13 cellular contexts compared by ENCODE assay signal in the genomic region with DNA sequence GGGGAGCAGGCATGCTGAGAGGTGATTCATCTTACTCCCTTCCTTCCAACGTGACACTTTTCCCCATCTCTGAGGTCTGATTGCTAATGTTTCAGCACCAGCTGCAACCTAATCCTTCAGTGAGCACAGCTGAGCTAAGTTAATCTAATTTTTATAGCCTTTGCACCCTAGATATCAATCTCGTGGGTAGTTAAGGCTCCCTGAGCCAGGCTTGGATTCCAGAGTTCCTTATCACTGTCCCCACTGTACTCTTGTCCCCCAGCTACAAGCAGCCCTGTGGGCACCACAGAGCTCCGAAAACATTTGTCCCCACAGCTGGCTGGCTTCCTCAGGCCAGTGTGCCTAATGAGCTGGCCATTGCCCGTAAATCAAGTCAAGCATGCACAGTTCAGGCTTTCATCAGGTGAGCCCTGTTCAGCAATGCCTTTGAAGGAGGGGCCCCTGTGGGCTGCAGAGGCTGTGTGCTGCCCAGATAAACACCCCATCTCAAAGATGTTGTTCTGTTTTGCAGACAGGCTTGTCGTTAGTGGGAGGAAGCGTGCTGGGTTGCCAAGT.
DNase-seq lines count a peak whose midpoint lies in the region; ATAC-seq and TF ChIP-seq lines count a peak whose summit lies in the region.
"Had no signal": no experiment of that assay in that cellular context is flagged by ENCODE, and none has a peak within 500 bp of the region (broad histone marks: within the 10 kb centered on the region; RNA-seq: fewer than 3 reads in every experiment).

No MANE protein-coding gene starts in this region.

- no peak for ATAC-seq in omental fat pad (ENCODE audit: low FRiP score)

- H3K4me3 ChIP-seq in SJCRH30 = no peak overlapping the region
- no peak overlapping the region for H3K4me3 ChIP-seq in foreskin fibroblast (ENCODE audit: low read depth in 1 of 2, low read length in 2 of 2)
- H3K4me3 ChIP-seq in skeletal muscle satellite cell (ENCODE audit: low read length) = no peak overlapping the region
- H3K4me3 ChIP-seq: upper lobe of left lung had no signal

- DNase-seq in NCI-H510A treated with DMSO at 0.1 percent for 48 hours (lab: John Stamatoyannopoulos, UW) (peak; percentile 3), NCI-H510A (lab: John Stamatoyannopoulos, UW) (no peak), SJCRH30 (peak; percentile 92 to 95), foreskin fibroblast (peak; percentile 50 to 65), HEK293T (ENCODE audit: extremely low spot score) (no peak), omental fat pad (ENCODE audit: low spot score) (no peak), progenitor cell of endocrine pancreas (ENCODE audit: low spot score, unreplicated experiment) (no peak)
- DNase-seq: DMS79, NCI-H1048, NCI-H69, upper lobe of left lung had no signal

- no peak overlapping the region for H3K9ac ChIP-seq in skeletal muscle satellite cell (ENCODE audit: low read depth, low read length)

- H3K36me3 Mint-ChIP-seq in progenitor cell of endocrine pancreas (ENCODE audit: insufficient read depth) = no peaks in the 10 kb centered on the region
- H3K36me3 Mint-ChIP-seq: brain had no signal

- H3K9me3 ChIP-seq in SJCRH30 (replicated peaks) (no peaks in the 10 kb centered on the region), skeletal muscle satellite cell (replicated peaks; ENCODE audit: low read length) (no peaks in the 10 kb centered on the region)
- H3K9me3 ChIP-seq: upper lobe of left lung had no signal

- peaks cover 8% of the 10 kb centered on the region for H3K4me1 Mint-ChIP-seq in progenitor cell of endocrine pancreas (ENCODE audit: low read depth)

- peaks cover 4% of the 10 kb centered on the region for H3K27me3 Mint-ChIP-seq in progenitor cell of endocrine pancreas

- CTCF ChIA-PET in HEK293T (lab: Yijun Ruan, JAX) = no interaction called here

- H3K27ac Mint-ChIP-seq in progenitor cell of endocrine pancreas = no peak overlapping the region

- peak overlapping the region; percentile 59 for H3K27ac ChIP-seq in SJCRH30
- H3K27ac ChIP-seq: upper lobe of left lung had no signal

- peak overlapping the region; percentile 28 for H3K4me2 ChIP-seq in skeletal muscle satellite cell (ENCODE audit: low read length)

- POLR2A ChIA-PET in HEK293T (lab: Yijun Ruan, JAX) = no interaction called here

- no peaks in the 10 kb centered on the region for H3K27me3 ChIP-seq in SJCRH30
- no peaks in the 10 kb centered on the region for H3K27me3 ChIP-seq in skeletal muscle satellite cell (ENCODE audit: control insufficient read depth, insufficient read depth, low read length)
- H3K27me3 ChIP-seq: upper lobe of left lung had no signal

- H3K36me3 ChIP-seq in SJCRH30 = no peaks in the 10 kb centered on the region
- H3K36me3 ChIP-seq in skeletal muscle satellite cell (ENCODE audit: insufficient read depth, low read length) = no peaks in the 10 kb centered on the region
- H3K36me3 ChIP-seq: upper lobe of left lung had no signal

- peaks cover 17% of the 10 kb centered on the region for H3K4me1 ChIP-seq in SJCRH30
- peaks cover 10% of the 10 kb centered on the region for H3K4me1 ChIP-seq in skeletal muscle satellite cell (ENCODE audit: control insufficient read depth, insufficient read depth, low read length)
- H3K4me1 ChIP-seq: upper lobe of left lung had no signal

- no peak overlapping the region for H3K4me3 Mint-ChIP-seq in progenitor cell of endocrine pancreas (ENCODE audit: low read depth)

- H3K9me3 Mint-ChIP-seq in progenitor cell of endocrine pancreas (ENCODE audit: low read depth) = no peaks in the 10 kb centered on the region

- TF ChIP-seq CTCF in foreskin fibroblast (IDR thresholded peaks at IDR 0.05; ENCODE audit: low read depth, low read length) (no peak), omental fat pad (IDR thresholded peaks at IDR 0.05) (no peak), progenitor cell of endocrine pancreas (IDR thresholded peaks at IDR 0.05; ENCODE audit: unreplicated experiment) (no peak)

TF ChIP-seq in HEK293T, 16 proteins besides CTCF, POLR2A, EP300 and RAD21:
- TF ChIP-seq ARNT (IDR thresholded peaks at IDR 0.05) (no peak), CTBP1 (IDR thresholded peaks at IDR 0.05; ENCODE audit: borderline replicate concordance) (no peak), FOXM1 (IDR thresholded peaks at IDR 0.05; ENCODE audit: borderline replicate concordance) (no peak), NFRKB (IDR thresholded peaks at IDR 0.05) (no peak), L3MBTL2 (conservative IDR thresholded peaks at IDR 0.05) (no peak), SUZ12 (IDR thresholded peaks at IDR 0.05) (no peak), ZNF384 (IDR thresholded peaks at IDR 0.05) (no peak), BHLHE40 (IDR thresholded peaks at IDR 0.05; ENCODE audit: borderline replicate concordance) (no peak), ELF4 (IDR thresholded peaks at IDR 0.05) (no peak), FOXK2 (IDR thresholded peaks at IDR 0.05) (no peak), HDGF (IDR thresholded peaks at IDR 0.05; ENCODE audit: borderline replicate concordance) (no peak), SP1 (IDR thresholded peaks at IDR 0.05) (no peak), TARDBP (IDR thresholded peaks at IDR 0.05) (no peak), FOXA1 (IDR thresholded peaks at IDR 0.05) (no peak), LEF1 (IDR thresholded peaks at IDR 0.05; ENCODE audit: borderline replicate concordance) (no peak)
- TF ChIP-seq, protein P1, sequence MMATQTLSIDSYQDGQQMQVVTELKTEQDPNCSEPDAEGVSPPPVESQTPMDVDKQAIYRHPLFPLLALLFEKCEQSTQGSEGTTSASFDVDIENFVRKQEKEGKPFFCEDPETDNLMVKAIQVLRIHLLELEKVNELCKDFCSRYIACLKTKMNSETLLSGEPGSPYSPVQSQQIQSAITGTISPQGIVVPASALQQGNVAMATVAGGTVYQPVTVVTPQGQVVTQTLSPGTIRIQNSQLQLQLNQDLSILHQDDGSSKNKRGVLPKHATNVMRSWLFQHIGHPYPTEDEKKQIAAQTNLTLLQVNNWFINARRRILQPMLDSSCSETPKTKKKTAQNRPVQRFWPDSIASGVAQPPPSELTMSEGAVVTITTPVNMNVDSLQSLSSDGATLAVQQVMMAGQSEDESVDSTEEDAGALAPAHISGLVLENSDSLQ (IDR thresholded peaks at IDR 0.05) = no peak

Comparison
In these comparisons a context has a peak if more than half of its experiments do, and no peak if none do; other contexts are left out.
1. DNase-seq: peak in NCI-H510A treated with DMSO at 0.1 percent for 48 hours (single experiment), SJCRH30 (2 of 2) and foreskin fibroblast (2 of 2); none in NCI-H510A (single experiment), HEK293T (single experiment), omental fat pad (single experiment) and progenitor cell of endocrine pancreas (single experiment).